In the genomic region with DNA sequence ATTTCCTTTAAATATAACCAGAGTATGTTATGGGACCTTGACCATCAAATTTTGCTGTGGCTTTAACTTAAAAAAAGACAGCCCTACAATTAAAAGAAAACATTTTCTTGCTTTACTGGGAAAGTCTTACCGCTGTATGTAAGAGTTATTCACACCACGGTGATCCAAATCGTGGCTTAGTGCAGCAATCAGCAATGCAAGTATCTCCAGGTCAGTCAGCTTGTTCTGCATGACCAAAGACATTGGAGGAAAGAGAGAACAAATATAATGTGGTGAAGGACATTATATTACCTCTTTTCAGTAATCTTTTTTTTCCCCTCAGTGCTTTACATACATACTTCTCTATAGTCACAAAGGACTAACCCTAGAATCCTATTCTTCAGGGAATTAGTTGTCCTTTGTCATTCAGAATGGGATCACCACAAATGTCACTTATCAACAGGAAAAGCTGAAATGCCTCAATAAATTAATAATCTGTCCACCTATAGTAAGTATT, we compare ENCODE assay signal across 2 cellular contexts.
TF ChIP-seq lines count a peak whose summit lies in the region.

No MANE protein-coding gene starts in this region.

TF ChIP-seq in IMR-90, 13 proteins besides CTCF, POLR2A, EP300 and RAD21:
- TF ChIP-seq NFE2L2 (IDR thresholded peaks at IDR 0.05; ENCODE audit: low read depth, low read length) (no peak), MAFK (IDR thresholded peaks at IDR 0.05; ENCODE audit: low read depth, low read length) (no peak), CHD1 (IDR thresholded peaks at IDR 0.05; ENCODE audit: low read depth, low read length) (no peak), RFX5 (IDR thresholded peaks at IDR 0.05; ENCODE audit: low read depth, low read length) (no peak), SMC3 (IDR thresholded peaks at IDR 0.05; ENCODE audit: low read depth, low read length) (no peak), RCOR1 (IDR thresholded peaks at IDR 0.05; ENCODE audit: insufficient replicate concordance, low read length) (no peak), BHLHE40 (IDR thresholded peaks at IDR 0.05; ENCODE audit: low read depth, low read length) (no peak)

TF ChIP-seq in HepG2, 621 proteins besides CTCF, POLR2A, EP300 and RAD21:
- TF ChIP-seq, protein P1, sequence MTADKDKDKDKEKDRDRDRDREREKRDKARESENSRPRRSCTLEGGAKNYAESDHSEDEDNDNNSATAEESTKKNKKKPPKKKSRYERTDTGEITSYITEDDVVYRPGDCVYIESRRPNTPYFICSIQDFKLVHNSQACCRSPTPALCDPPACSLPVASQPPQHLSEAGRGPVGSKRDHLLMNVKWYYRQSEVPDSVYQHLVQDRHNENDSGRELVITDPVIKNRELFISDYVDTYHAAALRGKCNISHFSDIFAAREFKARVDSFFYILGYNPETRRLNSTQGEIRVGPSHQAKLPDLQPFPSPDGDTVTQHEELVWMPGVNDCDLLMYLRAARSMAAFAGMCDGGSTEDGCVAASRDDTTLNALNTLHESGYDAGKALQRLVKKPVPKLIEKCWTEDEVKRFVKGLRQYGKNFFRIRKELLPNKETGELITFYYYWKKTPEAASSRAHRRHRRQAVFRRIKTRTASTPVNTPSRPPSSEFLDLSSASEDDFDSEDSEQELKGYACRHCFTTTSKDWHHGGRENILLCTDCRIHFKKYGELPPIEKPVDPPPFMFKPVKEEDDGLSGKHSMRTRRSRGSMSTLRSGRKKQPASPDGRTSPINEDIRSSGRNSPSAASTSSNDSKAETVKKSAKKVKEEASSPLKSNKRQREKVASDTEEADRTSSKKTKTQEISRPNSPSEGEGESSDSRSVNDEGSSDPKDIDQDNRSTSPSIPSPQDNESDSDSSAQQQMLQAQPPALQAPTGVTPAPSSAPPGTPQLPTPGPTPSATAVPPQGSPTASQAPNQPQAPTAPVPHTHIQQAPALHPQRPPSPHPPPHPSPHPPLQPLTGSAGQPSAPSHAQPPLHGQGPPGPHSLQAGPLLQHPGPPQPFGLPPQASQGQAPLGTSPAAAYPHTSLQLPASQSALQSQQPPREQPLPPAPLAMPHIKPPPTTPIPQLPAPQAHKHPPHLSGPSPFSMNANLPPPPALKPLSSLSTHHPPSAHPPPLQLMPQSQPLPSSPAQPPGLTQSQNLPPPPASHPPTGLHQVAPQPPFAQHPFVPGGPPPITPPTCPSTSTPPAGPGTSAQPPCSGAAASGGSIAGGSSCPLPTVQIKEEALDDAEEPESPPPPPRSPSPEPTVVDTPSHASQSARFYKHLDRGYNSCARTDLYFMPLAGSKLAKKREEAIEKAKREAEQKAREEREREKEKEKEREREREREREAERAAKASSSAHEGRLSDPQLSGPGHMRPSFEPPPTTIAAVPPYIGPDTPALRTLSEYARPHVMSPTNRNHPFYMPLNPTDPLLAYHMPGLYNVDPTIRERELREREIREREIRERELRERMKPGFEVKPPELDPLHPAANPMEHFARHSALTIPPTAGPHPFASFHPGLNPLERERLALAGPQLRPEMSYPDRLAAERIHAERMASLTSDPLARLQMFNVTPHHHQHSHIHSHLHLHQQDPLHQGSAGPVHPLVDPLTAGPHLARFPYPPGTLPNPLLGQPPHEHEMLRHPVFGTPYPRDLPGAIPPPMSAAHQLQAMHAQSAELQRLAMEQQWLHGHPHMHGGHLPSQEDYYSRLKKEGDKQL (CRISPR knock-in tag; IDR thresholded peaks at IDR 0.05; ENCODE audit: low read depth) = no peak
- TF ChIP-seq MYPOP (CRISPR knock-in tag; IDR thresholded peaks at IDR 0.05) = no peak
- no peak for TF ChIP-seq ZNF777 (CRISPR knock-in tag; IDR thresholded peaks at IDR 0.05)
- no peak for TF ChIP-seq ZBTB38 (CRISPR knock-in tag; IDR thresholded peaks at IDR 0.05)
- no peak for TF ChIP-seq ZNF75D (CRISPR knock-in tag; IDR thresholded peaks at IDR 0.05; ENCODE audit: borderline replicate concordance)
- no peak for TF ChIP-seq TBP (CRISPR knock-in tag; IDR thresholded peaks at IDR 0.05)
- TF ChIP-seq ATF1 (CRISPR knock-in tag; IDR thresholded peaks at IDR 0.05) = no peak
- TF ChIP-seq, protein P2, sequence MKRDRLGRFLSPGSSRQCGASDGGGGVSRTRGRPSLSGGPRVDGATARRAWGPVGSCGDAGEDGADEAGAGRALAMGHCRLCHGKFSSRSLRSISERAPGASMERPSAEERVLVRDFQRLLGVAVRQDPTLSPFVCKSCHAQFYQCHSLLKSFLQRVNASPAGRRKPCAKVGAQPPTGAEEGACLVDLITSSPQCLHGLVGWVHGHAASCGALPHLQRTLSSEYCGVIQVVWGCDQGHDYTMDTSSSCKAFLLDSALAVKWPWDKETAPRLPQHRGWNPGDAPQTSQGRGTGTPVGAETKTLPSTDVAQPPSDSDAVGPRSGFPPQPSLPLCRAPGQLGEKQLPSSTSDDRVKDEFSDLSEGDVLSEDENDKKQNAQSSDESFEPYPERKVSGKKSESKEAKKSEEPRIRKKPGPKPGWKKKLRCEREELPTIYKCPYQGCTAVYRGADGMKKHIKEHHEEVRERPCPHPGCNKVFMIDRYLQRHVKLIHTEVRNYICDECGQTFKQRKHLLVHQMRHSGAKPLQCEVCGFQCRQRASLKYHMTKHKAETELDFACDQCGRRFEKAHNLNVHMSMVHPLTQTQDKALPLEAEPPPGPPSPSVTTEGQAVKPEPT (CRISPR knock-in tag; IDR thresholded peaks at IDR 0.05; ENCODE audit: low read depth) = no peak
- TF ChIP-seq NBN (conservative IDR thresholded peaks at IDR 0.05) = no peak
- TF ChIP-seq ZNF333 (CRISPR knock-in tag; IDR thresholded peaks at IDR 0.05; ENCODE audit: borderline replicate concordance) = no peak
- TF ChIP-seq ZNF446 (CRISPR knock-in tag; IDR thresholded peaks at IDR 0.05) = no peak
- no peak for TF ChIP-seq ZNF101 (CRISPR knock-in tag; IDR thresholded peaks at IDR 0.05; ENCODE audit: borderline replicate concordance, low read depth)
- no peak for TF ChIP-seq ZNF782 (CRISPR knock-in tag; IDR thresholded peaks at IDR 0.05; ENCODE audit: borderline replicate concordance)
- TF ChIP-seq FOXP1 (IDR thresholded peaks at IDR 0.05) = no peak
- no peak for TF ChIP-seq FOXP1 (CRISPR knock-in tag; IDR thresholded peaks at IDR 0.05)
- TF ChIP-seq ZNF432 (CRISPR knock-in tag; IDR thresholded peaks at IDR 0.05; ENCODE audit: borderline replicate concordance) = no peak
